Comparison of ENCODE assay signal across 28 cellular contexts in genomic region chr7:156384706-156385105, GRCh38.
"Had no signal": no experiment of that assay in that cellular context is flagged by ENCODE, and none has a peak within 500 bp of the region (broad histone marks: within the 10 kb centered on the region; RNA-seq: fewer than 3 reads in every experiment).

No MANE protein-coding gene starts in this region.

- H3K4me1 ChIP-seq: ascending aorta had no signal

- H3K27me3 ChIP-seq: ascending aorta, cardiac muscle cell had no signal

- H3K27ac ChIP-seq: ascending aorta, cardiac muscle cell, VCaP had no signal

- H3K36me3 ChIP-seq: ascending aorta, cardiac muscle cell had no signal

- H3K9me3 ChIP-seq: ascending aorta had no signal

- DNase-seq: activated B cell treated with CpG ODN at 0.5 μM for 24 hours; activated CD4-positive, alpha-beta memory T cell treated with anti-CD3 and anti-CD28 coated beads for 36 hours; activated CD4-positive, alpha-beta T cell treated with anti-CD3 and anti-CD28 coated beads for 4 hours; activated CD4-positive, alpha-beta T cell treated with anti-CD3 and anti-CD28 coated beads, Interleukin-2, amount 10 ng/mL, durations not matched to agents 7 days and 5 days; activated CD4-positive, alpha-beta T cell treated with anti-CD3 and anti-CD28 coated beads, Interleukin-2, amount 50 U/mL, for 4 hours; activated CD4-positive, CD25-positive, alpha-beta regulatory T cell treated with anti-CD3 and anti-CD28 coated beads, Interleukin-2, amount 50 U/mL, for 72 hours; activated CD8-positive, alpha-beta memory T cell treated with anti-CD3 and anti-CD28 coated beads, Interleukin-2, amount 50 U/mL, for 4 hours; activated CD8-positive, alpha-beta T cell treated with anti-CD3 and anti-CD28 coated beads for 36 hours; activated effector memory CD4-positive, alpha-beta T cell treated with anti-CD3 and anti-CD28 coated beads, Interleukin-2, amount 50 U/mL, for 16 hours; activated gamma-delta T cell treated with Interleukin-2 at 50 U/mL for 16 hours; activated naive CD4-positive, alpha-beta T cell; activated naive CD4-positive, alpha-beta T cell treated with anti-CD3 and anti-CD28 coated beads, Interleukin-2, amount 10 ng/mL, durations not matched to agents 7 days and 5 days; activated naive CD8-positive, alpha-beta T cell treated with anti-CD3 and anti-CD28 coated beads, Interleukin-2, amount 10 ng/mL, durations not matched to agents 7 days and 5 days; activated naive CD8-positive, alpha-beta T cell treated with anti-CD3 and anti-CD28 coated beads, Interleukin-2, amount 50 U/mL, for 24 hours; activated T-cell treated with anti-CD3 and anti-CD28 coated beads for 4 hours; activated T-cell treated with anti-CD3 and anti-CD28 coated beads, Interleukin-2, amount 50 U/mL, for 1 hour; activated T-cell treated with anti-CD3 and anti-CD28 coated beads, Interleukin-2, amount 50 U/mL, for 4 hours; activated T-cell treated with anti-CD3 and anti-CD28 coated beads, Interleukin-2, amount 50 U/mL, for 72 hours; amygdala; anterior cingulate cortex; caudate nucleus; cerebellar nuclear complex; T-helper 1 cell; T-helper 2 cell; T-helper 9 cell had no signal

- H3K4me3 ChIP-seq: ascending aorta, cardiac muscle cell had no signal
